14 cellular contexts compared by ENCODE assay signal in genomic region chr1:186306533-186306932, GRCh38. TPM values are rescaled to one million over a fixed set of nuclear protein-coding genes. Genes with fewer than 3 reads are reported as not detected.
"Had no signal": no experiment of that assay in that cellular context is flagged by ENCODE, and none has a peak within 500 bp of the region (broad histone marks: within the 10 kb centered on the region; RNA-seq: fewer than 3 reads in every experiment).

No MANE protein-coding gene starts in this region.

- H3K9me3 ChIP-seq: testis had no signal

- H3K27ac Mint-ChIP-seq: endodermal cell had no signal

- H3K4me3 Mint-ChIP-seq: endodermal cell, neural crest cell had no signal

- ATAC-seq: sciatic nerve had no signal

- H3K4me1 Mint-ChIP-seq: neural crest cell had no signal

- H3K27me3 ChIP-seq: testis had no signal

- H3K4me3 ChIP-seq: SK-N-MC, testis had no signal

- H3K9me3 Mint-ChIP-seq: endodermal cell, neural crest cell had no signal

- H3K27ac ChIP-seq: testis had no signal

- H3K4me1 ChIP-seq: testis had no signal

- DNase-seq: activated gamma-delta T cell; anterior cingulate cortex; dermis blood vessel endothelial cell; endodermal cell; hypothalamus; kidney glomerular epithelial cell; mesendoderm; stimulated activated naive CD4-positive, alpha-beta T cell treated with Interleukin-2 at 50 U/mL for 16 hours; testis had no signal

RNA-seq across cellular contexts. Expression of gene PRG4, which starts 10.5 kb away (rescaled TPM):
- total RNA-seq: cerebellum, dermis blood vessel endothelial cell, endodermal cell, neural crest cell, pulmonary artery endothelial cell had no signal
